Comparison of ENCODE assay signal across 8 cellular contexts in genomic region chr1:6447818-6448748, GRCh38. TPM values are rescaled to one million over a fixed set of nuclear protein-coding genes. Genes with fewer than 3 reads are reported as not detected.
DNase-seq lines count a peak whose midpoint lies in the region; ATAC-seq and TF ChIP-seq lines count a peak whose summit lies in the region.

No MANE protein-coding gene starts in this region.

- H3K4me1 ChIP-seq in Panc1 (ENCODE audit: control insufficient read depth, insufficient read depth, low read length): no peaks in the 10 kb centered on the region
- H3K4me1 ChIP-seq in esophagus muscularis mucosa: peaks cover 10 to 28% (median 25%) of the 10 kb centered on the region in 4 donors
- peaks cover 24 to 49% (median 39%) of the 10 kb centered on the region in 4 donors for H3K4me1 ChIP-seq in stomach
- no peaks in the 10 kb centered on the region for H3K4me1 ChIP-seq in HAP-1
- H3K4me1 ChIP-seq in uterus: peaks cover 0 to 13% of the 10 kb centered on the region in 2 donors

- TF ChIP-seq POLR2A in esophagus muscularis mucosa (IDR thresholded peaks at IDR 0.05; ENCODE audit: low read depth): no peak
- no peak for TF ChIP-seq POLR2A in stomach (IDR thresholded peaks at IDR 0.05)
- TF ChIP-seq POLR2A in uterus (IDR thresholded peaks at IDR 0.05): no peak

- H3K9me3 ChIP-seq in Panc1 (ENCODE audit: control insufficient read depth, insufficient read depth, low read depth, low read length) (no peaks in the 10 kb centered on the region), esophagus muscularis mucosa (no peaks in the 10 kb centered on the region), stomach (no peaks in the 10 kb centered on the region), HAP-1 (no peaks in the 10 kb centered on the region), uterus (no peaks in the 10 kb centered on the region)

- intact Hi-C loops in Panc1 (cut with micrococcal nuclease; ENCODE audit: unreplicated experiment) (no loop called here), esophagus muscularis mucosa (cut with DNase I) (no loop called here), stomach (cut with DNase I; ENCODE audit: low total_unique reads) (no loop called here), uterus (cut with DNase I; ENCODE audit: low total_unique reads) (no loop called here)

- in situ Hi-C loops in Panc1 (cut with HindIII; ENCODE audit: low pct_unique_long_range_greater_than_20kb, low sequenced_read_pairs): no loop called here
- in situ Hi-C loops in HAP-1 (cut with MboI; ENCODE audit: low sequenced_read_pairs): no loop called here

- no peaks in the 10 kb centered on the region for H3K36me3 ChIP-seq in Panc1 (ENCODE audit: control insufficient read depth, insufficient read depth, low read length)
- no peaks in the 10 kb centered on the region for H3K36me3 ChIP-seq in esophagus muscularis mucosa
- H3K36me3 ChIP-seq in stomach: no peaks in the 10 kb centered on the region
- H3K36me3 ChIP-seq in HAP-1 (replicated peaks): no peaks in the 10 kb centered on the region
- H3K36me3 ChIP-seq in uterus: no peaks in the 10 kb centered on the region

- H3K27ac ChIP-seq in Panc1 (ENCODE audit: low read length): no peak overlapping the region
- no peak overlapping the region for H3K27ac ChIP-seq in esophagus muscularis mucosa (replicated peaks in 1 of 4)
- no peak overlapping the region for H3K27ac ChIP-seq in stomach
- H3K27ac ChIP-seq in uterus: no peak overlapping the region

- no peak for TF ChIP-seq EP300 in esophagus muscularis mucosa (IDR thresholded peaks at IDR 0.05)
- TF ChIP-seq EP300 in stomach (IDR thresholded peaks at IDR 0.05): no peak

- CTCF ChIA-PET in Panc1 (lab: Charles Lee): interaction anchor here (0.6 kb wide), 1 partner anchor 74 kb away, joined by 3 read pairs; no protein-coding TSS in a partner anchor

- POLR2A ChIA-PET in Panc1 (lab: Charles Lee): interaction anchor here (0.7 kb wide), 1 partner anchor 56 kb away, joined by 3 read pairs; no protein-coding TSS in a partner anchor

- H3K27me3 ChIP-seq in Panc1 (ENCODE audit: control insufficient read depth, insufficient read depth, low read length): no peaks in the 10 kb centered on the region
- peaks cover 0 to 96% (median 46%) of the 10 kb centered on the region in 4 donors for H3K27me3 ChIP-seq in esophagus muscularis mucosa
- H3K27me3 ChIP-seq in stomach: peaks cover 13 to 98% (median 58%) of the 10 kb centered on the region in 3 donors
- peaks cover 58% of the 10 kb centered on the region for H3K27me3 ChIP-seq in HAP-1 (ENCODE audit: low read depth)
- H3K27me3 ChIP-seq in uterus: peaks cover 0 to 20% of the 10 kb centered on the region in 2 donors

- peak; percentile 28; the same call in 1 of the 2 replicates for TF ChIP-seq CTCF in Panc1 (IDR thresholded peaks at IDR 0.05)
- no peak for TF ChIP-seq CTCF in esophagus muscularis mucosa (IDR thresholded peaks at IDR 0.05)
- no peak for TF ChIP-seq CTCF in stomach (IDR thresholded peaks at IDR 0.05)
- TF ChIP-seq CTCF in uterus (IDR thresholded peaks at IDR 0.05): no peak

- WGBS in esophagus muscularis mucosa: 0% methylated on average over 11 of the region's 68 CpGs
- 0 to 3% (median 2%) methylated on average over 5 to 68 of the region's 68 CpGs for WGBS in stomach, 5 donors

- peak; percentile 71 for DNase-seq in activated T-cell treated with anti-CD3 and anti-CD28 coated beads, Interleukin-2, amount 50 U/mL, for 1 hour
- DNase-seq in activated T-cell treated with anti-CD3 and anti-CD28 coated beads for 4 hours: no peak
- no peak for DNase-seq in Panc1 (ENCODE audit: low read depth, low spot score)
- no peak for DNase-seq in esophagus muscularis mucosa (ENCODE audit: extremely low spot score)
- no peak for DNase-seq in stomach
- DNase-seq in HAP-1 (ENCODE audit: low spot score in 2 of 2): no peak
- no peak for DNase-seq in uterus
- no peak for DNase-seq in A172 (ENCODE audit: low spot score)

- no TSS peak for BruUV-seq in Panc1 (replicated peaks; lab: Mats Ljungman, UMichigan)

- H3K4me3 ChIP-seq in Panc1 (ENCODE audit: low read depth in 2 of 2, low read length in 2 of 2) (0 out of 4 replicates have a peak overlapping the region, but pooled peaks of 1 of the 2 experiments have one; percentile 14), esophagus muscularis mucosa (peak overlapping the region; percentile 25 to 51 (median 34)), stomach (peak overlapping the region; percentile 23 to 42 (median 32)), HAP-1 (no peak overlapping the region), uterus (no peak overlapping the region)

- peak; percentile 27; the same call in 1 of the 2 replicates for ATAC-seq in Panc1

RNA-seq across cellular contexts. Expression of gene TNFRSF25, which starts 17.9 kb away (rescaled TPM):
- 7.0 TPM for total RNA-seq in Panc1 (2021; ENCODE audit: unreplicated experiment)
- polyA plus RNA-seq in Panc1 (2012; ENCODE audit: insufficient read length): 14.2 TPM
- total RNA-seq in esophagus muscularis mucosa: 1 to 10 TPM; 2.5 to 9.1 (median 9.1) TPM
- total RNA-seq in stomach: 100 to 1,000 TPM in 1 of 5 donors, 10 to 100 TPM in 2, 1 to 10 TPM in 2; 6.1 to 215 (median 21.4) TPM
- polyA plus RNA-seq in stomach: 10 to 100 TPM in 1 of 3 donors, 1 to 10 TPM in 2; 2.7 to 41.6 (median 2.9) TPM
- total RNA-seq in uterus: 10 to 100 TPM in 1 of 4 donors, 1 to 10 TPM in 3; 1.0 to 11.1 (median 4.8) TPM
- 5.1 and 6.2 TPM in 2 replicates for total RNA-seq in A172 (2014; rRNA removed; shearing (Covaris generic))

RNA-seq across cellular contexts. Expression of gene ESPN, which starts 23.5 kb away (rescaled TPM):
- 8.5 TPM for total RNA-seq in Panc1 (2021; ENCODE audit: unreplicated experiment)
- polyA plus RNA-seq in Panc1 (2012; ENCODE audit: insufficient read length): 13.6 TPM
- 1 to 10 TPM in 2 of 4 donors, under 1 TPM in 1, not detected in 1; 0.33 to 1.0 (median 1.0) TPM for total RNA-seq in esophagus muscularis mucosa
- total RNA-seq in stomach: 10 to 100 TPM in 1 of 5 donors, 1 to 10 TPM in 2, not detected in 2; 1.8 to 68.4 (median 4.9) TPM
- polyA plus RNA-seq in stomach: 10 to 100 TPM in 1 of 3 donors, 1 to 10 TPM in 2; 1.5 to 18.0 (median 4.7) TPM
- total RNA-seq in uterus: 1 to 10 TPM in 1 of 4 donors, under 1 TPM in 1, not detected in 2; 0.58 to 2.5 TPM
- 4.0 TPM in 1 of 2 replicates, not detected in the other for total RNA-seq in A172 (2014; rRNA removed; shearing (Covaris generic))

RNA-seq across cellular contexts. Expression of gene HES2, which starts 28.4 kb away (rescaled TPM):
- 11.1 TPM for total RNA-seq in Panc1 (2021; ENCODE audit: unreplicated experiment)
- 18.8 TPM for polyA plus RNA-seq in Panc1 (2012; ENCODE audit: insufficient read length)
- not detected for total RNA-seq in esophagus muscularis mucosa
- total RNA-seq in stomach: 100 to 1,000 TPM in 1 of 5 donors, not detected in 4; 231 TPM
- polyA plus RNA-seq in stomach: 10 to 100 TPM in 1 of 3 donors, not detected in 2; 18.4 TPM
- total RNA-seq in uterus: under 1 TPM in 1 of 4 donors, not detected in 3; 0.21 TPM
- total RNA-seq in A172 (2014; rRNA removed; shearing (Covaris generic)): 2.0 and 3.9 TPM in 2 replicates

RNA-seq across cellular contexts. Expression of gene PLEKHG5, which starts 43.4 kb away (rescaled TPM):
- 6.8 TPM for total RNA-seq in Panc1 (2021; ENCODE audit: unreplicated experiment)
- 10.7 TPM for polyA plus RNA-seq in Panc1 (2012; ENCODE audit: insufficient read length)
- 10 to 100 TPM in 2 of 4 donors, 1 to 10 TPM in 2; 5.8 to 18.1 (median 12.0) TPM for total RNA-seq in esophagus muscularis mucosa
- 10 to 100 TPM in 2 of 5 donors, 1 to 10 TPM in 3; 4.9 to 58.8 (median 9.8) TPM for total RNA-seq in stomach
- polyA plus RNA-seq in stomach: 1 to 10 TPM; 1.4 to 7.2 (median 1.8) TPM
- 10 to 100 TPM in 2 of 4 donors, 1 to 10 TPM in 2; 2.6 to 23.7 (median 8.2) TPM for total RNA-seq in uterus
- 8.6 and 10.1 TPM in 2 replicates for total RNA-seq in A172 (2014; rRNA removed; shearing (Covaris generic))

RNA-seq across cellular contexts. Expression of gene ACOT7, which starts 54.5 kb away (rescaled TPM):
- total RNA-seq in Panc1 (2021; ENCODE audit: unreplicated experiment) (120 TPM), esophagus muscularis mucosa (10 to 100 TPM; 15.0 to 38.7 (median 28.6) TPM), stomach (10 to 100 TPM in 3 of 5 donors, 1 to 10 TPM in 1, not detected in 1; 9.4 to 69.8 (median 22.6) TPM), uterus (10 to 100 TPM in 2 of 4 donors, 1 to 10 TPM in 2; 7.4 to 27.6 (median 12.4) TPM)
- 194 TPM for polyA plus RNA-seq in Panc1 (2012; ENCODE audit: insufficient read length)
- polyA plus RNA-seq in stomach: 10 to 100 TPM; 17.7 to 26.3 (median 19.4) TPM
- 44.2 and 55.3 TPM in 2 replicates for total RNA-seq in A172 (2014; rRNA removed; shearing (Covaris generic))

Comparison
In these comparisons a context has a peak if more than half of its experiments do, and no peak if none do; other contexts are left out.
1. H3K4me3 ChIP-seq: peak in esophagus muscularis mucosa (4 of 4) and stomach (4 of 4); none in HAP-1 (single experiment) and uterus (0 of 2).